Comparison of ENCODE assay signal across 8 cellular contexts in genomic region chr16:15154650-15155562, GRCh38.
DNase-seq lines count a peak whose midpoint lies in the region; ATAC-seq and TF ChIP-seq lines count a peak whose summit lies in the region.
"Not testable (repeated sequence)": the region's sequence is repeated elsewhere in the genome, so short reads cannot be mapped to it uniquely, and the experiment has no call there.

No MANE protein-coding gene starts in this region.

- intact Hi-C loops in PC-9 (cut with micrococcal nuclease; ENCODE audit: unreplicated experiment); left lung (cut with DNase I): not testable (repeated sequence)

- H3K4me2 ChIP-seq in Karpas-422 (ENCODE audit: low read depth, low read length, poor library complexity, severe bottlenecking) (peak overlapping the region; percentile 47), PC-9 (peak overlapping the region; percentile 77)

- in situ Hi-C loops in ACHN (cut with HindIII; ENCODE audit: low pct_ligation_motif_present, low pct_unique_long_range_greater_than_20kb, low sequenced_read_pairs), result not testable (repeated sequence)

- not testable (repeated sequence) for H3K79me2 ChIP-seq in Karpas-422 (ENCODE audit: low read length); PC-9 (ENCODE audit: low read depth)

- TF ChIP-seq CTCF in PC-9 (conservative IDR thresholded peaks at IDR 0.05); left lung (IDR thresholded peaks at IDR 0.05): not testable (repeated sequence)

- peak overlapping the region; percentile 44 for H3K9ac ChIP-seq in Karpas-422 (ENCODE audit: low read length)

- CTCF ChIA-PET in PC-9 (lab: Charles Lee), result not testable (repeated sequence)

- not testable (repeated sequence) for H3K9me2 ChIP-seq in Karpas-422 (replicated peaks; ENCODE audit: insufficient read depth, low read length); PC-9 (ENCODE audit: insufficient read depth)

- not testable (repeated sequence) for H3K27ac ChIP-seq in Karpas-422 (ENCODE audit: low read length); PC-9
- H3K27ac ChIP-seq in left lung, result peak overlapping the region in 1 of 2 donors; percentile 13

- peak; percentile 90 for DNase-seq in ACHN
- peak; percentile 93 for DNase-seq in Karpas-422
- peak; percentile 78 to 99 for DNase-seq in PC-9
- DNase-seq in activated CD8-positive, alpha-beta memory T cell treated with anti-CD3 and anti-CD28 coated beads, Interleukin-2, amount 50 U/mL, for 24 hours (ENCODE audit: extremely low read depth), result peak; percentile 58
- peak; percentile 70 for DNase-seq in effector CD4-positive, alpha-beta T cell
- DNase-seq in left lung, result peak; percentile 91 to 93
- DNase-seq in stimulated activated CD4-positive, alpha-beta T cell treated with anti-CD3 and anti-CD28 coated beads, Interleukin-15, amount 100 ng/mL, for 1 hour (ENCODE audit: low read depth in 1 of 2, low spot score in 1 of 2), result peak; percentile 71 to 73

- POLR2A ChIA-PET in PC-9 (lab: Charles Lee; ENCODE audit: unreplicated experiment), result not testable (repeated sequence)

- H3K4me1 ChIP-seq in Karpas-422 (ENCODE audit: low read length); PC-9 (replicated peaks; ENCODE audit: insufficient read depth); left lung: not testable (repeated sequence)

- not testable (repeated sequence) for H4K20me1 ChIP-seq in Karpas-422 (ENCODE audit: insufficient read depth, low read depth, low read length); PC-9 (ENCODE audit: insufficient read depth)

- H2AFZ ChIP-seq in Karpas-422 (ENCODE audit: low read length), result not testable (repeated sequence)
- peak overlapping the region; percentile 67; the same call in 1 of the 2 replicates for H2AFZ ChIP-seq in PC-9

- ATAC-seq in GM18520 (IDR thresholded peaks at IDR 0.05; ENCODE audit: unreplicated experiment) (peak; percentile 61), left lung (peak; percentile 100)

- BruUV-seq in PC-9 (replicated peaks; lab: Mats Ljungman, UMichigan), result not testable (repeated sequence)

- not testable (repeated sequence) for H3K27me3 ChIP-seq in Karpas-422 (ENCODE audit: low read length); PC-9 (ENCODE audit: insufficient read depth, low read depth); left lung

- H3K9me3 ChIP-seq in Karpas-422 (ENCODE audit: low read length); PC-9 (ENCODE audit: insufficient read depth, low read depth); left lung: not testable (repeated sequence)

- H3F3A ChIP-seq in PC-9 (ENCODE audit: insufficient read depth, low read depth), result not testable (repeated sequence)

- H3K36me3 ChIP-seq in Karpas-422 (ENCODE audit: insufficient read depth, low read length); PC-9 (ENCODE audit: low read depth); left lung: not testable (repeated sequence)

- H3K4me3 ChIP-seq in Karpas-422 (ENCODE audit: low read length) (peak overlapping the region; percentile 44; the same call in 1 of the 2 replicates), PC-9 (peak overlapping the region; percentile 64; the same call in 1 of the 2 replicates), left lung (peak overlapping the region in 1 of 2 donors; percentile 23)
